ENCODE assay signal across 9 cellular contexts in the genomic region with DNA sequence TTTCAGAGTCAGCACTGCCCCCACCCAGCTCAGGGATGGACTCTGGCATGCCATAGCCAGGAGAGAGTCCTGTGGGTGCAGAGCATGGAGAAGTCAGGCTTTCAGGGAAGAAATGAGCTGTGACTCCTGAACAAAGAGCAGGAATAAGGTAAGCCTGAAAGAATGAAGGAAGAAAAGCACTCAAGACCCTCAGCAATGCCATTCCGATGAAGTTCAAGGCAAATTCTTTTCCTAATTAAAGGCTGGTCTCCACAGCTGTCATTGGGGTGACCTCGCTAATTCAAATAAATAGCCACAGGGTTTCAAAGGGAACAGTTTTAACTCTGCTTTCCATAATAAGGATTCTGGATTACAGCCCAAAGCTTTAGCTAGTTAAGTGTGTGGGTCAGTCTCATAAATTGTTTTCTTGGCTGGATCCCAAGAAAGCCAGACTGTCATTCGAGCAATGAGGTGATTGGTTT. TPM values are rescaled to one million over a fixed set of nuclear protein-coding genes. Genes with fewer than 3 reads are reported as not detected.
DNase-seq lines count a peak whose midpoint lies in the region; TF ChIP-seq lines count a peak whose summit lies in the region.
"Had no signal": no experiment of that assay in that cellular context is flagged by ENCODE, and none has a peak within 500 bp of the region (broad histone marks: within the 10 kb centered on the region; RNA-seq: fewer than 3 reads in every experiment).

No MANE protein-coding gene starts in this region.

- intact Hi-C loops in colonic mucosa (cut with DNase I) = no loop called here

- H3K9me3 ChIP-seq in SJCRH30 (replicated peaks) (no peaks in the 10 kb centered on the region), tibial nerve (no peaks in the 10 kb centered on the region), colonic mucosa (no peaks in the 10 kb centered on the region)

- H3K4me3 ChIP-seq in SJCRH30 (no peak overlapping the region), foreskin fibroblast (ENCODE audit: low read depth in 1 of 2, low read length in 2 of 2) (no peak overlapping the region), tibial nerve (no peak overlapping the region), colonic mucosa (no peak overlapping the region)

- no peak for TF ChIP-seq POLR2A in tibial nerve (IDR thresholded peaks at IDR 0.05)

- no peak for TF ChIP-seq CTCF in foreskin fibroblast (IDR thresholded peaks at IDR 0.05; ENCODE audit: low read depth, low read length)
- TF ChIP-seq CTCF in tibial nerve (IDR thresholded peaks at IDR 0.05) = no peak
- no peak for TF ChIP-seq CTCF in colonic mucosa (IDR thresholded peaks at IDR 0.05)

- TF ChIP-seq EP300 in tibial nerve (IDR thresholded peaks at IDR 0.05) = no peak

- no peak overlapping the region for H3K9ac ChIP-seq in colonic mucosa (ENCODE audit: low read depth in 2 of 2, low read length in 2 of 2)

- DNase-seq in NCI-H2196 (lab: John Stamatoyannopoulos, UW; ENCODE audit: unreplicated experiment) (peak; percentile 10), NCI-H2196 treated with DMSO at 0.1 percent for 48 hours (lab: John Stamatoyannopoulos, UW; ENCODE audit: unreplicated experiment) (no peak), SJCRH30 (peak; percentile 83 to 90), foreskin fibroblast (peak; percentile 64 to 83), tibial nerve (ENCODE audit: low spot score in 2 of 2) (no peak), colonic mucosa (no peak), HT-29 (ENCODE audit: low spot score) (no peak), 8988T (no peak)
- DNase-seq: NCI-H1048 had no signal

- H3K27me3 ChIP-seq in SJCRH30 = no peaks in the 10 kb centered on the region
- no peaks in the 10 kb centered on the region for H3K27me3 ChIP-seq in tibial nerve
- no peaks in the 10 kb centered on the region for H3K27me3 ChIP-seq in colonic mucosa

- H3K36me3 ChIP-seq in SJCRH30 (no peaks in the 10 kb centered on the region), tibial nerve (no peaks in the 10 kb centered on the region), colonic mucosa (no peaks in the 10 kb centered on the region)

- peak overlapping the region; percentile 30 for H3K27ac ChIP-seq in SJCRH30
- H3K27ac ChIP-seq in tibial nerve = peak overlapping the region in 3 of 4 donors; percentile 0 to 81 (median 77)
- no peak overlapping the region for H3K27ac ChIP-seq in colonic mucosa

- H3K4me1 ChIP-seq in SJCRH30 (peaks cover 76% of the 10 kb centered on the region), tibial nerve (peaks cover 0 to 99% (median 66%) of the 10 kb centered on the region in 4 donors), colonic mucosa (peaks cover 6% of the 10 kb centered on the region)

- 27 to 29% methylated on average over 3 of the region's 3 CpGs for WGBS in tibial nerve, 2 donors

RNA-seq across cellular contexts. Expression of gene TOM1L2, which starts 31.7 kb away (rescaled TPM):
- 22.3 and 30.0 TPM in 2 replicates for total RNA-seq in SJCRH30 (2014; rRNA removed; shearing (Covaris generic))
- 100 to 1,000 TPM in 1 of 4 donors, 10 to 100 TPM in 3; 83.4 to 109 (median 96.8) TPM for total RNA-seq in tibial nerve
- 10 to 100 TPM; 47.6 to 68.7 TPM for total RNA-seq in colonic mucosa
- total RNA-seq in HT-29 (2014; rRNA removed; shearing (Covaris generic)) = 5.9 and 8.8 TPM in 2 replicates

RNA-seq across cellular contexts. Expression of gene DRC3, which starts 32.2 kb away (rescaled TPM):
- total RNA-seq in SJCRH30 (2014; rRNA removed; shearing (Covaris generic)) = 0.66 and 0.89 TPM in 2 replicates
- total RNA-seq in tibial nerve (1 to 10 TPM; 4.3 to 8.6 (median 6.0) TPM), colonic mucosa (1 to 10 TPM in 1 of 2 donors, under 1 TPM in 1; 0.79 to 1.1 TPM)
- total RNA-seq in HT-29 (2014; rRNA removed; shearing (Covaris generic)) = 0.03 and 0.78 TPM in 2 replicates

Comparison
In these comparisons a context has a peak if more than half of its experiments do, and no peak if none do; other contexts are left out.
1. DNase-seq: peak in NCI-H2196 (single experiment), SJCRH30 (2 of 2) and foreskin fibroblast (2 of 2); none in NCI-H2196 treated with DMSO at 0.1 percent for 48 hours (single experiment), tibial nerve (0 of 2), colonic mucosa (single experiment), HT-29 (single experiment) and 8988T (single experiment).